11 cellular contexts compared by ENCODE assay signal in the genomic region with DNA sequence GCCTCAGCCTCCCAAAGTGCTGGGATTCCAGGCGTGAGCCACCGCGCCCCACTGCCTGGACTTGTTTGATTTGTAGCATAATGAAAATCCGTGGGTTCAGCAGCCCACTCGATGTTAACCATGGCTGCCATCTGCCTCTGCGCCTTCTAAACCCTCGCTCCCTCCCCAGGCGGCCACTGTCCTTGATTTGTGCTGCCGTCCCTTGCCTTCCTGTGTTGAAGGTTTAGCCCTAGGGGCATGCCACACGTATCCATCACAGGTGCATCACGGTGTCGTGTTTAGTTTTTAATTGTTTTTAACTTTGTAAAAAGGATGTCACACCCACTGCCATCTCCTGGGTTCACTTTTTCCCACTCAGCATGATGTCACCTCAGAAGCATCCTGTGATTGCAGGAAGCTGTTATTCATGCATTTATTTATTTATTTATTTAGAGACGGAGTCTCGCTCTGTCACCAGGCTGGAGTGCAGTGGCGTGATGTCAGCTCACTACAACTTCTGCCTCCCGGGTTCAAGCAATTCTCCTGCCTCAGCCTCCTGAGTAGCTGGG. TPM values are rescaled to one million over a fixed set of nuclear protein-coding genes. Genes with fewer than 3 reads are reported as not detected.
DNase-seq lines count a peak whose midpoint lies in the region; ATAC-seq, FAIRE-seq and TF ChIP-seq lines count a peak whose summit lies in the region.
"Had no signal": no experiment of that assay in that cellular context is flagged by ENCODE, and none has a peak within 500 bp of the region (broad histone marks: within the 10 kb centered on the region; RNA-seq: fewer than 3 reads in every experiment).

No MANE protein-coding gene starts in this region.

- TF ChIP-seq EP300 in H1 (IDR thresholded peaks at IDR 0.05; ENCODE audit: borderline replicate concordance in 1 of 2, low read depth in 2 of 2, low read length in 2 of 2): no peak

- no peak overlapping the region for H3K14ac ChIP-seq in H1 (ENCODE audit: insufficient read length)

- no peak overlapping the region for H2BK120ac ChIP-seq in H1 (replicated peaks; ENCODE audit: low read depth, low read length)

- H3K27ac Mint-ChIP-seq in activated naive CD4-positive, alpha-beta T cell treated with anti-CD3 and anti-CD28 coated beads, Interleukin-2, amount 50 U/mL, for 72 hours: no peak overlapping the region
- H3K27ac Mint-ChIP-seq: activated T-helper 17 cell treated with anti-CD3 and anti-CD28 coated beads, Interleukin-2, amount 50 U/mL, for 72 hours had no signal

- TF ChIP-seq RAD21 in H1 (IDR thresholded peaks at IDR 0.05 in 1 of 2, conservative IDR thresholded peaks at IDR 0.05 in 1 of 2; ENCODE audit: low read depth in 2 of 2, low read length in 2 of 2): no peak

- H4K5ac ChIP-seq in H1 (ENCODE audit: insufficient read length, low read depth, low read length): no peak overlapping the region

- H3K9ac ChIP-seq in H1 (replicated peaks in 1 of 4; ENCODE audit: extremely low read depth in 1 of 4, low read depth in 3 of 4, low read length in 3 of 4): no peak overlapping the region

- H3K36me3 ChIP-seq in H1 (ENCODE audit: control insufficient read depth in 2 of 4, insufficient read depth in 4 of 4, low read length in 3 of 4) (no peaks in the 10 kb centered on the region), osteoblast (ENCODE audit: insufficient read depth, low read length) (no peaks in the 10 kb centered on the region)
- H3K36me3 ChIP-seq: prostate gland had no signal

- CTCF ChIA-PET in H1 (lab: Charles Lee; ENCODE audit: partially characterized antibody): no interaction called here

- H2AK5ac ChIP-seq in H1 (ENCODE audit: low read depth, low read length): no peak overlapping the region

- H3K9me3 ChIP-seq in H1 (ENCODE audit: insufficient read depth in 2 of 2, low read depth in 1 of 2, low read length in 1 of 2): peaks cover 0 to 3% of the 10 kb centered on the region in 2 experiments; a peak in 1 of 4 replicates
- no peaks in the 10 kb centered on the region for H3K9me3 ChIP-seq in osteoblast (ENCODE audit: low read depth, low read length)
- H3K9me3 ChIP-seq: prostate gland had no signal

- no peaks in the 10 kb centered on the region for H3K27me3 ChIP-seq in H1 (replicated peaks in 1 of 4; ENCODE audit: control insufficient read depth in 3 of 4, extremely low read depth in 1 of 4, insufficient read depth in 3 of 4, low read length in 3 of 4)
- no peaks in the 10 kb centered on the region for H3K27me3 ChIP-seq in osteoblast (ENCODE audit: insufficient read depth, low read length)

- no peak overlapping the region for H2BK20ac ChIP-seq in H1 (ENCODE audit: low read length)

- H3K36me3 Mint-ChIP-seq in activated naive CD4-positive, alpha-beta T cell treated with anti-CD3 and anti-CD28 coated beads, Interleukin-2, amount 50 U/mL, for 72 hours: no peaks in the 10 kb centered on the region

- TF ChIP-seq POLR2A in H1 (IDR thresholded peaks at IDR 0.05; ENCODE audit: control extremely low read depth in 1 of 2, low read depth in 2 of 2, low read length in 2 of 2): no peak

- in situ Hi-C loops in GM13976 (cut with MboI; ENCODE audit: low sequenced_read_pairs, unreplicated experiment): no loop called here

- no peak overlapping the region for H3K18ac ChIP-seq in H1 (ENCODE audit: extremely low read depth, low read length)

- no peak overlapping the region for H2BK5ac ChIP-seq in H1 (ENCODE audit: low read depth, low read length)

- H3K9me3 Mint-ChIP-seq in activated naive CD4-positive, alpha-beta T cell treated with anti-CD3 and anti-CD28 coated beads, Interleukin-2, amount 50 U/mL, for 72 hours: peaks cover 0 to 8% of the 10 kb centered on the region in 2 donors
- H3K9me3 Mint-ChIP-seq: activated T-helper 17 cell treated with anti-CD3 and anti-CD28 coated beads, Interleukin-2, amount 50 U/mL, for 72 hours had no signal

- H4K8ac ChIP-seq in H1 (ENCODE audit: extremely low read depth, insufficient read depth, low read length): peak overlapping the region; percentile 5; the same call in 1 of the 2 replicates

- H3K4ac ChIP-seq in H1 (replicated peaks; ENCODE audit: insufficient read length, low read depth, low read length): no peak overlapping the region

- no peak overlapping the region for H3K56ac ChIP-seq in H1 (replicated peaks; ENCODE audit: insufficient read length, low read depth, low read length)

- POLR2A ChIA-PET in H1 (lab: Charles Lee; ENCODE audit: partially characterized antibody): interaction anchor here (1.0 to 1.2 kb wide), 2 partner anchors 53 to 96 kb away, joined by 3 read pairs; no protein-coding TSS in a partner anchor

- H3K79me2 ChIP-seq in H1 (ENCODE audit: control insufficient read depth in 1 of 2, insufficient read depth in 2 of 2, low read length in 2 of 2) (no peaks in the 10 kb centered on the region), osteoblast (ENCODE audit: insufficient read depth, low read length) (no peaks in the 10 kb centered on the region)

- no peak overlapping the region for H4K91ac ChIP-seq in H1 (replicated peaks; ENCODE audit: insufficient read length, low read length)

- H2AFZ ChIP-seq in H1 (ENCODE audit: low read length) (no peak overlapping the region), osteoblast (ENCODE audit: low read length) (peak overlapping the region; percentile 29)

- WGBS in H1 (ENCODE audit: extremely low coverage in 1 of 2, insufficient coverage in 1 of 2, insufficient read length in 1 of 2, insufficient replicate concordance in 2 of 2, low coverage in 1 of 2, low lambda C conversion rate in 2 of 2, missing lambda C conversion rate in 1 of 2), 2 experiments: 93% methylated on average over 15 of the region's 16 CpGs; no CpG with 5 or more reads in 1 of the 2 experiments

- no peaks in the 10 kb centered on the region for H3K4me1 ChIP-seq in H1 (replicated peaks in 1 of 4; ENCODE audit: control insufficient read depth in 3 of 4, insufficient read depth in 4 of 4, low read length in 3 of 4)
- H3K4me1 ChIP-seq in osteoblast (ENCODE audit: insufficient read depth, low read length): peaks cover 23% of the 10 kb centered on the region
- H3K4me1 ChIP-seq: prostate gland had no signal

- H2BK12ac ChIP-seq in H1 (ENCODE audit: low read depth, low read length): 0 out of 2 replicates have a peak overlapping the region, but pooled peaks have one; percentile 19

- H2BK15ac ChIP-seq in H1 (ENCODE audit: low read length): no peak overlapping the region

- no peaks in the 10 kb centered on the region for H3K79me1 ChIP-seq in H1 (ENCODE audit: low read depth, low read length)

- no peak overlapping the region for H3K4me2 ChIP-seq in H1 (ENCODE audit: insufficient read depth in 1 of 2, low read depth in 2 of 2, low read length in 2 of 2)
- H3K4me2 ChIP-seq in osteoblast (ENCODE audit: insufficient read depth, low read length): peak overlapping the region; percentile 39

- DNase-seq in GM13976 (ENCODE audit: low spot score) (peak; percentile 8), NCI-H748 (lab: John Stamatoyannopoulos, UW; ENCODE audit: unreplicated experiment) (peak; percentile 92), H1 (ENCODE audit: low read depth in 1 of 2, low spot score in 2 of 2) (no peak), osteoblast (ENCODE audit: insufficient read length, low spot score, missing footprints) (peak; percentile 91), HuH-7 (ENCODE audit: low spot score) (no peak)
- no peak for DNase-seq in activated naive CD4-positive, alpha-beta T cell treated with anti-CD3 and anti-CD28 coated beads, Interleukin-2, amount 50 U/mL, for 72 hours (ENCODE audit: low spot score in 2 of 2)
- DNase-seq: NCI-H510A treated with DMSO at 0.1 percent for 48 hours had no signal

- H4K20me1 ChIP-seq in H1 (replicated peaks in 1 of 2; ENCODE audit: control insufficient read depth in 1 of 2, insufficient read depth in 2 of 2, low read length in 2 of 2) (no peaks in the 10 kb centered on the region), osteoblast (ENCODE audit: insufficient read depth, low read length) (no peaks in the 10 kb centered on the region)

- H3K4me3 ChIP-seq in H1 (ENCODE audit: extremely low read depth in 1 of 4, insufficient read depth in 2 of 4, low read depth in 3 of 4, low read length in 4 of 4) (no peak overlapping the region), osteoblast (ENCODE audit: insufficient read depth, low read length) (no peak overlapping the region)
- H3K4me3 ChIP-seq: prostate gland had no signal

- H3K23me2 ChIP-seq in H1 (ENCODE audit: low read depth, low read length): no peaks in the 10 kb centered on the region

- H3K27ac ChIP-seq in H1 (ENCODE audit: low read depth, low read length): no peak overlapping the region
- H3K27ac ChIP-seq in osteoblast (ENCODE audit: low read depth, low read length): no peak overlapping the region
- H3K27ac ChIP-seq: prostate gland had no signal

- TF ChIP-seq CTCF in GM13976 (IDR thresholded peaks at IDR 0.05; ENCODE audit: borderline replicate concordance, control extremely low read depth, extremely low read depth, insufficient read depth, missing control alignments): no peak
- no peak for TF ChIP-seq CTCF in H1 (IDR thresholded peaks at IDR 0.05; ENCODE audit: control extremely low read depth in 1 of 3, insufficient read depth in 1 of 3, low read depth in 1 of 3, low read length in 3 of 3)
- TF ChIP-seq CTCF in osteoblast (IDR thresholded peaks at IDR 0.05; ENCODE audit: extremely low read depth, low read depth, low read length): no peak

- no peak for FAIRE-seq in H1 (lab: Jason Lieb, UNC)

- ATAC-seq in activated naive CD4-positive, alpha-beta T cell treated with anti-CD3 and anti-CD28 coated beads, Interleukin-2, amount 50 U/mL, for 72 hours: no peak
- ATAC-seq in GM18498 (IDR thresholded peaks at IDR 0.05; ENCODE audit: unreplicated experiment): no peak
- no peak for ATAC-seq in HG02759 (IDR thresholded peaks at IDR 0.05; ENCODE audit: unreplicated experiment)
- ATAC-seq: activated T-helper 17 cell treated with anti-CD3 and anti-CD28 coated beads, Interleukin-2, amount 50 U/mL, for 72 hours had no signal

- no peak overlapping the region for H3K23ac ChIP-seq in H1 (ENCODE audit: insufficient read length)

RNA-seq across cellular contexts. Expression of a gene that starts 24.5 kb away (rescaled TPM):
- total RNA-seq in H1 (2021; fragmentation: NEBNext Ultra II Directional; extraction: Animal tissue kit (Norgen Biotek cat#: 25700)): 44.1 and 48.5 TPM in 2 replicates
- polyA plus RNA-seq in H1 (2011; rRNA removed): 13.0 and 26.4 TPM in 2 replicates
- polyA plus RNA-seq in H1 (2011; cell fraction: cytosol; rRNA removed): 11.9 TPM
- 127 TPM for polyA plus RNA-seq in H1 (2011; cell fraction: nucleus; rRNA removed)
- 26.7 to 43.8 TPM (median 39.0 TPM) in 4 replicates for polyA plus RNA-seq in H1 (2012, experiment 1 of 2)
- polyA plus RNA-seq in H1 (2012, experiment 2 of 2): 26.9 TPM
- 23.4 TPM for polyA plus RNA-seq in H1 (2013, experiment 1 of 2)
- 23.0 TPM for polyA plus RNA-seq in H1 (2013, experiment 2 of 2)
- polyA minus RNA-seq in H1 (2011; rRNA and poly(A)+ RNA removed): 12.9 and 16.5 TPM in 2 replicates
- polyA minus RNA-seq in H1 (2011; cell fraction: cytosol; rRNA and poly(A)+ RNA removed): 29.4 TPM
- 42.7 TPM for polyA minus RNA-seq in H1 (2011; cell fraction: nucleus; rRNA and poly(A)+ RNA removed)
- 13.3 and 14.1 TPM in 2 replicates for total RNA-seq in osteoblast
- 10 to 100 TPM; 17.1 to 33.9 TPM for total RNA-seq in activated naive CD4-positive, alpha-beta T cell treated with anti-CD3 and anti-CD28 coated beads, Interleukin-2, amount 50 U/mL, for 72 hours

RNA-seq across cellular contexts. Expression of a gene that starts 41.8 kb away (rescaled TPM):
- total RNA-seq in H1 (2021; fragmentation: NEBNext Ultra II Directional; extraction: Animal tissue kit (Norgen Biotek cat#: 25700)): 34.4 and 41.3 TPM in 2 replicates
- polyA plus RNA-seq in H1 (2011; rRNA removed): 53.8 and 55.7 TPM in 2 replicates
- 44.7 TPM for polyA plus RNA-seq in H1 (2011; cell fraction: cytosol; rRNA removed)
- 141 TPM for polyA plus RNA-seq in H1 (2011; cell fraction: nucleus; rRNA removed)
- 22.5 to 51.9 TPM (median 46.7 TPM) in 4 replicates for polyA plus RNA-seq in H1 (2012, experiment 1 of 2)
- polyA plus RNA-seq in H1 (2012, experiment 2 of 2): 23.0 TPM
- polyA plus RNA-seq in H1 (2013, experiment 1 of 2): 35.2 TPM
- polyA plus RNA-seq in H1 (2013, experiment 2 of 2): 33.5 TPM
- 17.4 and 19.1 TPM in 2 replicates for polyA minus RNA-seq in H1 (2011; rRNA and poly(A)+ RNA removed)
- polyA minus RNA-seq in H1 (2011; cell fraction: cytosol; rRNA and poly(A)+ RNA removed): 24.2 TPM
- 47.2 TPM for polyA minus RNA-seq in H1 (2011; cell fraction: nucleus; rRNA and poly(A)+ RNA removed)
- total RNA-seq in osteoblast: 10.5 and 11.2 TPM in 2 replicates
- total RNA-seq in activated naive CD4-positive, alpha-beta T cell treated with anti-CD3 and anti-CD28 coated beads, Interleukin-2, amount 50 U/mL, for 72 hours: not detected

RNA-seq across cellular contexts. Expression of a gene that starts 59.1 kb away (rescaled TPM):
- 81.2 and 82.5 TPM in 2 replicates for total RNA-seq in H1 (2021; fragmentation: NEBNext Ultra II Directional; extraction: Animal tissue kit (Norgen Biotek cat#: 25700))
- 48.1 and 65.7 TPM in 2 replicates for polyA plus RNA-seq in H1 (2011; rRNA removed)
- 74.1 TPM for polyA plus RNA-seq in H1 (2011; cell fraction: cytosol; rRNA removed)
- polyA plus RNA-seq in H1 (2011; cell fraction: nucleus; rRNA removed): 85.2 TPM
- 57.7 to 80.3 TPM (median 73.5 TPM) in 4 replicates for polyA plus RNA-seq in H1 (2012, experiment 1 of 2)
- polyA plus RNA-seq in H1 (2012, experiment 2 of 2): 51.6 TPM
- 42.1 TPM for polyA plus RNA-seq in H1 (2013, experiment 1 of 2)
- 42.7 TPM for polyA plus RNA-seq in H1 (2013, experiment 2 of 2)
- 28.4 and 37.6 TPM in 2 replicates for polyA minus RNA-seq in H1 (2011; rRNA and poly(A)+ RNA removed)
- 50.9 TPM for polyA minus RNA-seq in H1 (2011; cell fraction: cytosol; rRNA and poly(A)+ RNA removed)
- polyA minus RNA-seq in H1 (2011; cell fraction: nucleus; rRNA and poly(A)+ RNA removed): 40.6 TPM
- total RNA-seq in osteoblast: 6.5 and 7.6 TPM in 2 replicates
- total RNA-seq in activated naive CD4-positive, alpha-beta T cell treated with anti-CD3 and anti-CD28 coated beads, Interleukin-2, amount 50 U/mL, for 72 hours: 10 to 100 TPM; 16.6 to 49.9 TPM

Comparison
In these comparisons a context has a peak if more than half of its experiments do, and no peak if none do; other contexts are left out.
1. DNase-seq: peak in GM13976 (single experiment), NCI-H748 (single experiment) and osteoblast (single experiment); none in H1 (0 of 2), activated naive CD4-positive, alpha-beta T cell treated with anti-CD3 and anti-CD28 coated beads, Interleukin-2, amount 50 U/mL, for 72 hours (0 of 2) and HuH-7 (single experiment).